Comparison of ENCODE assay signal across 12 cellular contexts in genomic region chr5:69105996-69106906, GRCh38. TPM values are rescaled to one million over a fixed set of nuclear protein-coding genes. Genes with fewer than 3 reads are reported as not detected.
DNase-seq lines count a peak whose midpoint lies in the region; ATAC-seq, FAIRE-seq and TF ChIP-seq lines count a peak whose summit lies in the region.
"Had no signal": no experiment of that assay in that cellular context is flagged by ENCODE, and none has a peak within 500 bp of the region (broad histone marks: within the 10 kb centered on the region; RNA-seq: fewer than 3 reads in every experiment).

No MANE protein-coding gene starts in this region.

- H3K27ac ChIP-seq in naive thymus-derived CD4-positive, alpha-beta T cell (ENCODE audit: low read depth, low read length): no peak overlapping the region

- H3K9me3 Mint-ChIP-seq in naive thymus-derived CD4-positive, alpha-beta T cell: no peaks in the 10 kb centered on the region
- H3K9me3 Mint-ChIP-seq: nephron had no signal

- peak; percentile 75 for ATAC-seq in GM19043 (IDR thresholded peaks at IDR 0.05; ENCODE audit: low read depth, unreplicated experiment)
- ATAC-seq in HG02885 (IDR thresholded peaks at IDR 0.05; ENCODE audit: poor library complexity, unreplicated experiment): peak; percentile 97
- ATAC-seq in naive thymus-derived CD4-positive, alpha-beta T cell: peak; percentile 71
- ATAC-seq in HG03097 (IDR thresholded peaks at IDR 0.05; ENCODE audit: low FRiP score, unreplicated experiment): no peak

- TF ChIP-seq POLR2A in NB4 (IDR thresholded peaks at IDR 0.05; ENCODE audit: extremely low read depth, insufficient read length): no peak

- intact Hi-C loops in naive thymus-derived CD4-positive, alpha-beta T cell (cut with micrococcal nuclease): no loop called here

- no peak overlapping the region for H3K4me3 Mint-ChIP-seq in naive thymus-derived CD4-positive, alpha-beta T cell
- H3K4me3 Mint-ChIP-seq: nephron had no signal

- H3K4me1 Mint-ChIP-seq in naive thymus-derived CD4-positive, alpha-beta T cell: peaks cover 0 to 9% (median 0%) of the 10 kb centered on the region in 7 donors
- H3K4me1 Mint-ChIP-seq: nephron had no signal

- H3K36me3 ChIP-seq in naive thymus-derived CD4-positive, alpha-beta T cell (ENCODE audit: control insufficient read depth in 2 of 3, insufficient read depth in 3 of 3, low read length in 3 of 3): peaks cover 7 to 60% (median 20%) of the 10 kb centered on the region in 3 experiments

- POLR2A ChIA-PET in naive thymus-derived CD4-positive, alpha-beta T cell (lab: Charles Lee): no interaction called here

- TF ChIP-seq CTCF in NB4 (IDR thresholded peaks at IDR 0.05; ENCODE audit: low read depth, low read length): no peak

- H3K27ac Mint-ChIP-seq in naive thymus-derived CD4-positive, alpha-beta T cell: peak overlapping the region in 2 of 9 donors; percentile 43 to 53
- H3K27ac Mint-ChIP-seq: nephron had no signal

- DNase-seq in NB4 (ENCODE audit: low read depth) (peak; percentile 73), NCI-H2081 treated with DMSO at 0.1 percent for 48 hours (lab: John Stamatoyannopoulos, UW) (no peak), RCC 7860 (ENCODE audit: low spot score) (no peak), inferior parietal cortex (ENCODE audit: extremely low spot score) (no peak)
- no peak for DNase-seq in naive thymus-derived CD4-positive, alpha-beta T cell
- DNase-seq: activated CD4-positive, CD25-positive, alpha-beta regulatory T cell; NCI-H524 had no signal

- no peaks in the 10 kb centered on the region for H3K27me3 ChIP-seq in naive thymus-derived CD4-positive, alpha-beta T cell (ENCODE audit: control insufficient read depth in 2 of 2, insufficient read depth in 2 of 2, low read length in 2 of 2)

- H3K9me3 ChIP-seq in naive thymus-derived CD4-positive, alpha-beta T cell (ENCODE audit: control insufficient read depth in 2 of 3, low read length in 3 of 3): no peaks in the 10 kb centered on the region

- no peak for FAIRE-seq in RCC 7860 (lab: Jason Lieb, UNC)
- FAIRE-seq: G401.6 had no signal

- no peaks in the 10 kb centered on the region for H3K4me1 ChIP-seq in naive thymus-derived CD4-positive, alpha-beta T cell (ENCODE audit: control insufficient read depth in 2 of 2, insufficient read depth in 2 of 2, low read length in 2 of 2)

- no peak overlapping the region for H3K4me3 ChIP-seq in NB4 (ENCODE audit: low read depth, low read length)
- H3K4me3 ChIP-seq in naive thymus-derived CD4-positive, alpha-beta T cell (ENCODE audit: low read length): no peak overlapping the region

- CTCF ChIA-PET in naive thymus-derived CD4-positive, alpha-beta T cell (lab: Charles Lee): interaction anchor here (1.1 to 1.7 kb wide), 2 partner anchors 12 to 16 kb away, joined by 3 to 4 read pairs; partner anchors contain the start of gene SLC30A5

- H3K27me3 Mint-ChIP-seq in naive thymus-derived CD4-positive, alpha-beta T cell: no peaks in the 10 kb centered on the region

- H3K36me3 Mint-ChIP-seq in naive thymus-derived CD4-positive, alpha-beta T cell: peaks cover 0 to 41% (median 26%) of the 10 kb centered on the region in 5 donors

RNA-seq across cellular contexts. Expression of gene SLC30A5, which starts 12.4 kb away (rescaled TPM):
- total RNA-seq in naive thymus-derived CD4-positive, alpha-beta T cell: 10 to 100 TPM; 15.9 to 46.5 (median 41.3) TPM
- polyA plus RNA-seq in naive thymus-derived CD4-positive, alpha-beta T cell: 10 to 100 TPM; 29.9 to 32.1 TPM
